In the genomic region with DNA sequence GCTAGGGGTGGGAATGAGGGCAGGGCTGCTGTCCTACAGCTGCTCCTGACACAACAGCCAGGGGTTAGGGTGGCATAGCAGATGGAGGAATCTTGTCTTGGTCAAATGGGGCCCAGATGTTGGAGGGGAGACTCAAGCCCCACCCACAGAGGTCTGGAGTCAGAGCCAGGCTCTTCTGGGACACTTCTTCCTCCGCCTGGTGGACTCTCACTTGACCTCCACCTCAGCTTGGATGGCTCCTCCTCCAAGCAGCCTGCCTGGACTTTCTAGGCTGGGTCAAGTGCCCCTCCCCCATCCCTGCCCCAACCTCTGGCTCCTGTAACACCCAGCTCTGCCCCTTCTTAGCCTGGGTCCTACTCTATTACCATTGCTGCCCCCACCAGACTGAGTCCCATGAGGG, we compare ENCODE assay signal across 1 cellular context.
TF ChIP-seq lines count a peak whose summit lies in the region.

No MANE protein-coding gene starts in this region.

TF ChIP-seq in H1, 55 proteins besides CTCF, POLR2A, EP300 and RAD21:
- TF ChIP-seq, protein P1, sequence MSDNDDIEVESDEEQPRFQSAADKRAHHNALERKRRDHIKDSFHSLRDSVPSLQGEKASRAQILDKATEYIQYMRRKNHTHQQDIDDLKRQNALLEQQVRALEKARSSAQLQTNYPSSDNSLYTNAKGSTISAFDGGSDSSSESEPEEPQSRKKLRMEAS (IDR thresholded peaks at IDR 0.05) = no peak
- TF ChIP-seq CEBPB (IDR thresholded peaks at IDR 0.05; ENCODE audit: low read depth, low read length) (no peak), JUN (IDR thresholded peaks at IDR 0.05; ENCODE audit: low read depth, low read length) (no peak), SP4 (IDR thresholded peaks at IDR 0.05; ENCODE audit: low read length) (no peak), MAFK (IDR thresholded peaks at IDR 0.05; ENCODE audit: low read depth, low read length) (no peak), RFX5 (IDR thresholded peaks at IDR 0.05; ENCODE audit: borderline replicate concordance, low read depth, low read length) (no peak), RXRA (IDR thresholded peaks at IDR 0.05; ENCODE audit: insufficient read depth, low read depth, low read length) (no peak)
